ENCODE assay signal across 14 cellular contexts in the genomic region with DNA sequence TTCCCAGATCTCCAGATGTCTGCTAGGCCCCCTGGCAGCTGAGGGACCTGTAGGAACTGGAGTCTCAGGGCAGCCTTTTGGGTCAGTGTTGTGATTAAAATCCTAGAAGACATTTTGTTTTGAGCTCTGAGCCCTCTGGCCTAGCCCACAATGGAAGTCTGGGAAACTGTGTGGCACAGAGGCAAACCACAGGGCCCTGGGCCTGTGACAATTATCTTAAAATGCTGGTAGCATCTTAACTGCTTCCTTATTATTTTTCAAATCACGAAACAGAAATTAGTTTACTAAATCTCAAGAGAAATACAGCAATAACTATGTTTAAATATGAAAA.
DNase-seq lines count a peak whose midpoint lies in the region; ATAC-seq, FAIRE-seq and TF ChIP-seq lines count a peak whose summit lies in the region.
"Had no signal": no experiment of that assay in that cellular context is flagged by ENCODE, and none has a peak within 500 bp of the region (broad histone marks: within the 10 kb centered on the region; RNA-seq: fewer than 3 reads in every experiment).

No MANE protein-coding gene starts in this region.

- WGBS in SK-N-SH (ENCODE audit: low lambda C conversion rate): 54% methylated on average over 1 of the region's 1 CpG

- H3K9me3 ChIP-seq in A673 (ENCODE audit: low read depth, low read length, poor library complexity, severe bottlenecking) (no peaks in the 10 kb centered on the region), HEK293 (ENCODE audit: control insufficient read depth, insufficient read depth, low read depth, low read length) (no peaks in the 10 kb centered on the region), SK-N-SH (no peaks in the 10 kb centered on the region), upper lobe of right lung (no peaks in the 10 kb centered on the region)
- H3K9me3 ChIP-seq: SJSA1 had no signal

- H3F3A ChIP-seq in SK-N-SH (replicated peaks; ENCODE audit: insufficient read depth): no peaks in the 10 kb centered on the region

- no peaks in the 10 kb centered on the region for H4K20me1 ChIP-seq in SK-N-SH (ENCODE audit: insufficient read depth)

- H3K27me3 ChIP-seq in A673 (replicated peaks; ENCODE audit: insufficient read depth, low read depth, low read length, poor library complexity) (no peaks in the 10 kb centered on the region), SK-N-SH (ENCODE audit: insufficient read depth) (no peaks in the 10 kb centered on the region), upper lobe of right lung (no peaks in the 10 kb centered on the region)
- H3K27me3 ChIP-seq: SJSA1 had no signal

- CTCF ChIA-PET in A673 (lab: Charles Lee): no interaction called here
- CTCF ChIA-PET in HEK293 (lab: Yijun Ruan, JAX): interaction anchor here (0.7 kb wide), 1 partner anchor 63 kb away, joined by 4 read pairs; no protein-coding TSS in a partner anchor
- CTCF ChIA-PET in SK-N-SH (lab: Yijun Ruan, JAX): interaction anchor here (0.9 to 3.4 kb wide), 20 partner anchors 61 to 370 kb away, joined by 3 to 25 read pairs (median 5); a partner anchor contains a TSS

- no peak for TF ChIP-seq RAD21 in SK-N-SH (IDR thresholded peaks at IDR 0.05; ENCODE audit: low read length)

- TF ChIP-seq EP300 in SK-N-SH (IDR thresholded peaks at IDR 0.05; ENCODE audit: borderline replicate concordance in 1 of 2, low read depth in 1 of 2, low read length in 1 of 2): no peak

- peak overlapping the region; percentile 26; the same call in 1 of the 2 replicates for H3K4me2 ChIP-seq in SK-N-SH

- POLR2A ChIA-PET in A673 (lab: Charles Lee; ENCODE audit: low non-redundant PET): no interaction called here
- POLR2A ChIA-PET in HEK293 (lab: Yijun Ruan, JAX): no interaction called here
- POLR2A ChIA-PET in SK-N-SH (lab: Yijun Ruan, JAX): interaction anchor here (0.6 to 2.1 kb wide), 12 partner anchors 16 to 372 kb away, joined by 3 to 22 read pairs (median 5); a partner anchor contains a TSS

- no TSS peak for BruUV-seq in A673 (replicated peaks; lab: Mats Ljungman, UMichigan)

- intact Hi-C loops in A673 (cut with micrococcal nuclease; ENCODE audit: unreplicated experiment): no loop called here
- intact Hi-C loops in upper lobe of right lung (cut with DNase I): no loop called here

- peak overlapping the region; percentile 68 for H3K27ac ChIP-seq in A673 (ENCODE audit: low read depth, low read length, poor library complexity, severe bottlenecking)
- H3K27ac ChIP-seq in HEK293 (ENCODE audit: extremely low read depth, low read depth, low read length): peak overlapping the region; percentile 76
- H3K27ac ChIP-seq in SK-N-SH (ENCODE audit: low read depth in 2 of 2, low read length in 1 of 2): peak overlapping the region; percentile 40 to 100
- H3K27ac ChIP-seq in upper lobe of right lung: no peak overlapping the region
- H3K27ac ChIP-seq: SJSA1 had no signal

- H3K36me3 ChIP-seq in A673 (ENCODE audit: insufficient read depth, low read length, poor library complexity, severe bottlenecking): no peaks in the 10 kb centered on the region
- H3K36me3 ChIP-seq in HEK293 (ENCODE audit: control insufficient read depth in 2 of 2, insufficient read depth in 1 of 2, low read length in 2 of 2): no peaks in the 10 kb centered on the region
- no peaks in the 10 kb centered on the region for H3K36me3 ChIP-seq in SK-N-SH (replicated peaks in 1 of 2; ENCODE audit: control insufficient read depth in 1 of 2, insufficient read depth in 2 of 2, low read length in 1 of 2)
- H3K36me3 ChIP-seq in upper lobe of right lung: no peaks in the 10 kb centered on the region
- H3K36me3 ChIP-seq: SJSA1 had no signal

- H3K4me3 ChIP-seq in A673 (ENCODE audit: low read depth, low read length, poor library complexity, severe bottlenecking): no peak overlapping the region
- no peak overlapping the region for H3K4me3 ChIP-seq in HEK293 (ENCODE audit: low read depth, low read length)
- H3K4me3 ChIP-seq in SK-N-SH (ENCODE audit: low read depth in 2 of 2, low read length in 1 of 2): no peak overlapping the region
- H3K4me3 ChIP-seq in upper lobe of right lung: no peak overlapping the region
- H3K4me3 ChIP-seq: SJSA1 had no signal

- H3K9ac ChIP-seq in SK-N-SH: no peak overlapping the region

- no peak for TF ChIP-seq CTCF in A673 (conservative IDR thresholded peaks at IDR 0.05; ENCODE audit: low read depth, low read length)
- TF ChIP-seq CTCF in HEK293 (tag by site-specific recombination; IDR thresholded peaks at IDR 0.05): no peak
- TF ChIP-seq CTCF in SK-N-SH (IDR thresholded peaks at IDR 0.05): no peak
- TF ChIP-seq CTCF in upper lobe of right lung (IDR thresholded peaks at IDR 0.05): no peak

- ATAC-seq in upper lobe of right lung: no peak

- peaks cover 25% of the 10 kb centered on the region for H3K4me1 ChIP-seq in A673 (ENCODE audit: insufficient read depth, low read length, poor library complexity, severe bottlenecking)
- peaks cover 27% of the 10 kb centered on the region for H3K4me1 ChIP-seq in HEK293 (ENCODE audit: control insufficient read depth, insufficient read depth, low read length)
- H3K4me1 ChIP-seq in SK-N-SH (ENCODE audit: control insufficient read depth in 1 of 2, insufficient read depth in 2 of 2, low read depth in 1 of 2, low read length in 1 of 2): peaks cover 18 to 48% of the 10 kb centered on the region in 2 experiments; a peak in 3 of 4 replicates
- no peaks in the 10 kb centered on the region for H3K4me1 ChIP-seq in upper lobe of right lung

- H3K9me2 ChIP-seq in SK-N-SH: no peaks in the 10 kb centered on the region

- H2AFZ ChIP-seq in SK-N-SH (ENCODE audit: low read depth): peak overlapping the region; percentile 67; the same call in 1 of the 2 replicates

- no peak for FAIRE-seq in urothelium cell line (lab: Jason Lieb, UNC)
- FAIRE-seq: A204.1, H54, RCC 7860 had no signal

- DNase-seq in A673 (ENCODE audit: low spot score) (no peak), SK-N-SH (no peak), myocyte (ENCODE audit: low read depth) (peak; percentile 19), urothelium cell line (ENCODE audit: low spot score) (no peak), upper lobe of right lung (no peak)
- DNase-seq in central memory CD4-positive, alpha-beta T cell: no peak
- DNase-seq: Karpas-422, NCI-H2107, SW 1271 had no signal

- H3K79me2 ChIP-seq in SK-N-SH (ENCODE audit: insufficient read depth): no peaks in the 10 kb centered on the region

TF ChIP-seq in HEK293, 187 proteins besides CTCF, POLR2A, EP300 and RAD21 (continues in another document):
- no peak for TF ChIP-seq YY1 (tag by site-specific recombination; IDR thresholded peaks at IDR 0.05)
- TF ChIP-seq, protein P1, sequence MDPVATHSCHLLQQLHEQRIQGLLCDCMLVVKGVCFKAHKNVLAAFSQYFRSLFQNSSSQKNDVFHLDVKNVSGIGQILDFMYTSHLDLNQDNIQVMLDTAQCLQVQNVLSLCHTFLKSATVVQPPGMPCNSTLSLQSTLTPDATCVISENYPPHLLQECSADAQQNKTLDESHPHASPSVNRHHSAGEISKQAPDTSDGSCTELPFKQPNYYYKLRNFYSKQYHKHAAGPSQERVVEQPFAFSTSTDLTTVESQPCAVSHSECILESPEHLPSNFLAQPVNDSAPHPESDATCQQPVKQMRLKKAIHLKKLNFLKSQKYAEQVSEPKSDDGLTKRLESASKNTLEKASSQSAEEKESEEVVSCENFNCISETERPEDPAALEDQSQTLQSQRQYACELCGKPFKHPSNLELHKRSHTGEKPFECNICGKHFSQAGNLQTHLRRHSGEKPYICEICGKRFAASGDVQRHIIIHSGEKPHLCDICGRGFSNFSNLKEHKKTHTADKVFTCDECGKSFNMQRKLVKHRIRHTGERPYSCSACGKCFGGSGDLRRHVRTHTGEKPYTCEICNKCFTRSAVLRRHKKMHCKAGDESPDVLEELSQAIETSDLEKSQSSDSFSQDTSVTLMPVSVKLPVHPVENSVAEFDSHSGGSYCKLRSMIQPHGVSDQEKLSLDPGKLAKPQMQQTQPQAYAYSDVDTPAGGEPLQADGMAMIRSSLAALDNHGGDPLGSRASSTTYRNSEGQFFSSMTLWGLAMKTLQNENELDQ (tag by site-specific recombination; IDR thresholded peaks at IDR 0.05; ENCODE audit: low read depth): no peak
- no peak for TF ChIP-seq ZNF791 (tag by site-specific recombination; IDR thresholded peaks at IDR 0.05)

TF ChIP-seq in SK-N-SH, 30 proteins besides CTCF, POLR2A, EP300 and RAD21 (continues in another document):
- TF ChIP-seq RCOR1 (IDR thresholded peaks at IDR 0.05; ENCODE audit: low read length) (no peak), ELF1 (IDR thresholded peaks at IDR 0.05) (no peak), FOSL2 (IDR thresholded peaks at IDR 0.05; ENCODE audit: borderline replicate concordance, low read depth) (no peak), FOXJ3 (CRISPR knock-in tag; IDR thresholded peaks at IDR 0.05) (no peak), NFIC (IDR thresholded peaks at IDR 0.05; ENCODE audit: borderline replicate concordance) (no peak), RXRA (IDR thresholded peaks at IDR 0.05; ENCODE audit: borderline replicate concordance, low read depth) (no peak), TCF12 (IDR thresholded peaks at IDR 0.05) (no peak), TAF1 (IDR thresholded peaks at IDR 0.05; ENCODE audit: borderline replicate concordance, low read depth, low read length) (no peak), GATA2 (CRISPR knock-in tag; IDR thresholded peaks at IDR 0.05) (no peak)
- TF ChIP-seq, protein P2, sequence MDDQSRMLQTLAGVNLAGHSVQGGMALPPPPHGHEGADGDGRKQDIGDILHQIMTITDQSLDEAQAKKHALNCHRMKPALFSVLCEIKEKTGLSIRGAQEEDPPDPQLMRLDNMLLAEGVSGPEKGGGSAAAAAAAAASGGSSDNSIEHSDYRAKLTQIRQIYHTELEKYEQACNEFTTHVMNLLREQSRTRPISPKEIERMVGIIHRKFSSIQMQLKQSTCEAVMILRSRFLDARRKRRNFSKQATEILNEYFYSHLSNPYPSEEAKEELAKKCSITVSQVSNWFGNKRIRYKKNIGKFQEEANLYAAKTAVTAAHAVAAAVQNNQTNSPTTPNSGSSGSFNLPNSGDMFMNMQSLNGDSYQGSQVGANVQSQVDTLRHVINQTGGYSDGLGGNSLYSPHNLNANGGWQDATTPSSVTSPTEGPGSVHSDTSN (IDR thresholded peaks at IDR 0.05): no peak
